ENCODE assay signal across 1 cellular context in genomic region chr3:152183473-152183872, GRCh38.
TF ChIP-seq lines count a peak whose summit lies in the region.

No MANE protein-coding gene starts in this region.

TF ChIP-seq in GM23338, 12 proteins besides CTCF, POLR2A, EP300 and RAD21 (continued from another document):
- TF ChIP-seq ZNF462 (CRISPR knock-in tag; IDR thresholded peaks at IDR 0.05): no peak
- no peak for TF ChIP-seq STAT1 (IDR thresholded peaks at IDR 0.05; ENCODE audit: unreplicated experiment)
